In genomic region chr7:132049462-132050304, GRCh38 we compare ENCODE assay signal across 8 cellular contexts.
DNase-seq lines count a peak whose midpoint lies in the region; ATAC-seq and TF ChIP-seq lines count a peak whose summit lies in the region.

No MANE protein-coding gene starts in this region.

- H3K27me3 ChIP-seq in Peyer's patch, result no peaks in the 10 kb centered on the region
- no peaks in the 10 kb centered on the region for H3K27me3 ChIP-seq in esophagus squamous epithelium

- POLR2A ChIA-PET in GM10248 (lab: Yijun Ruan, JAX), result no interaction called here

- intact Hi-C loops in esophagus squamous epithelium (cut with DNase I), result no loop called here

- H3K4me1 ChIP-seq in Peyer's patch, result no peaks in the 10 kb centered on the region
- H3K4me1 ChIP-seq in esophagus squamous epithelium, result no peaks in the 10 kb centered on the region

- CTCF ChIA-PET in GM10248 (lab: Yijun Ruan, JAX), result interaction anchor here (0.9 to 2.6 kb wide), 5 partner anchors 9 to 361 kb away, joined by 3 to 11 read pairs (median 3); no protein-coding TSS in a partner anchor

- H3K4me3 ChIP-seq in Peyer's patch (no peak overlapping the region), esophagus squamous epithelium (no peak overlapping the region)

- no peak for ATAC-seq in HG02763 (IDR thresholded peaks at IDR 0.05; ENCODE audit: unreplicated experiment)

- no peak for TF ChIP-seq POLR2A in Peyer's patch (IDR thresholded peaks at IDR 0.05)
- no peak for TF ChIP-seq POLR2A in esophagus squamous epithelium (IDR thresholded peaks at IDR 0.05)

- H3K27ac ChIP-seq in 22Rv1 (no peak overlapping the region), Peyer's patch (no peak overlapping the region), esophagus squamous epithelium (no peak overlapping the region)

- DNase-seq in GM10248 (ENCODE audit: extremely low spot score) (peak; percentile 31), Peyer's patch (peak in 2 of 3 donors; percentile 59 to 75), esophagus squamous epithelium (lab: John Stamatoyannopoulos, UW) (no peak), HPDE6-E6E7 (ENCODE audit: extremely low spot score) (no peak), hepatic stellate cell (ENCODE audit: low spot score) (no peak)
- DNase-seq in stimulated activated CD4-positive, alpha-beta T cell treated with anti-CD3 and anti-CD28 coated beads, Interleukin-15, amount 100 ng/mL, for 48 hours (ENCODE audit: low read depth in 2 of 2), result peak; percentile 2 to 14

- TF ChIP-seq CTCF in 22Rv1 (IDR thresholded peaks at IDR 0.05), result peak; percentile 97
- peak; percentile 52 for TF ChIP-seq CTCF in GM10248 (IDR thresholded peaks at IDR 0.05; ENCODE audit: control extremely low read depth, extremely low read depth, low read depth, missing control alignments)
- peak in 4 of 6 experiments; percentile 46 to 64 (median 61) for TF ChIP-seq CTCF in Peyer's patch (IDR thresholded peaks at IDR 0.05)
- peak in 5 of 6 experiments; percentile 28 to 52 (median 36) for TF ChIP-seq CTCF in esophagus squamous epithelium (IDR thresholded peaks at IDR 0.05)

- WGBS in esophagus squamous epithelium, 2 donors, result 39 to 48% methylated on average over 9 of the region's 9 CpGs

- no peaks in the 10 kb centered on the region for H3K9me3 ChIP-seq in Peyer's patch
- H3K9me3 ChIP-seq in esophagus squamous epithelium, result no peaks in the 10 kb centered on the region

- no peaks in the 10 kb centered on the region for H3K36me3 ChIP-seq in Peyer's patch
- H3K36me3 ChIP-seq in esophagus squamous epithelium, result no peaks in the 10 kb centered on the region

Comparison
In these comparisons a context has a peak if more than half of its experiments do, and no peak if none do; other contexts are left out.
1. CTCF ChIP-seq: peak in every context shown above with its lines; median percentile 97 in 22Rv1; 61 in Peyer's patch; 52 in GM10248; 36 in esophagus squamous epithelium.
2. DNase-seq: peak in GM10248 (single experiment), Peyer's patch (2 of 3) and stimulated activated CD4-positive, alpha-beta T cell treated with anti-CD3 and anti-CD28 coated beads, Interleukin-15, amount 100 ng/mL, for 48 hours (2 of 2); none in esophagus squamous epithelium (single experiment), HPDE6-E6E7 (single experiment) and hepatic stellate cell (single experiment).